1 cellular context compared by ENCODE assay signal in genomic region chrX:49308604-49309269, GRCh38.
TF ChIP-seq lines count a peak whose summit lies in the region.

No MANE protein-coding gene starts in this region.

TF ChIP-seq in WTC11, 78 proteins besides CTCF, POLR2A, EP300 and RAD21 (continued from another document):
- TF ChIP-seq STAT6 (CRISPR knock-in tag; conservative IDR thresholded peaks at IDR 0.05; ENCODE audit: low read depth) (no peak), OVOL2 (CRISPR knock-in tag; IDR thresholded peaks at IDR 0.05; ENCODE audit: borderline replicate concordance) (no peak), ZNF671 (CRISPR knock-in tag; IDR thresholded peaks at IDR 0.05) (no peak), SP1 (CRISPR knock-in tag; conservative IDR thresholded peaks at IDR 0.05) (no peak), JAZF1 (CRISPR knock-in tag; IDR thresholded peaks at IDR 0.05) (no peak)
